In the genomic region with DNA sequence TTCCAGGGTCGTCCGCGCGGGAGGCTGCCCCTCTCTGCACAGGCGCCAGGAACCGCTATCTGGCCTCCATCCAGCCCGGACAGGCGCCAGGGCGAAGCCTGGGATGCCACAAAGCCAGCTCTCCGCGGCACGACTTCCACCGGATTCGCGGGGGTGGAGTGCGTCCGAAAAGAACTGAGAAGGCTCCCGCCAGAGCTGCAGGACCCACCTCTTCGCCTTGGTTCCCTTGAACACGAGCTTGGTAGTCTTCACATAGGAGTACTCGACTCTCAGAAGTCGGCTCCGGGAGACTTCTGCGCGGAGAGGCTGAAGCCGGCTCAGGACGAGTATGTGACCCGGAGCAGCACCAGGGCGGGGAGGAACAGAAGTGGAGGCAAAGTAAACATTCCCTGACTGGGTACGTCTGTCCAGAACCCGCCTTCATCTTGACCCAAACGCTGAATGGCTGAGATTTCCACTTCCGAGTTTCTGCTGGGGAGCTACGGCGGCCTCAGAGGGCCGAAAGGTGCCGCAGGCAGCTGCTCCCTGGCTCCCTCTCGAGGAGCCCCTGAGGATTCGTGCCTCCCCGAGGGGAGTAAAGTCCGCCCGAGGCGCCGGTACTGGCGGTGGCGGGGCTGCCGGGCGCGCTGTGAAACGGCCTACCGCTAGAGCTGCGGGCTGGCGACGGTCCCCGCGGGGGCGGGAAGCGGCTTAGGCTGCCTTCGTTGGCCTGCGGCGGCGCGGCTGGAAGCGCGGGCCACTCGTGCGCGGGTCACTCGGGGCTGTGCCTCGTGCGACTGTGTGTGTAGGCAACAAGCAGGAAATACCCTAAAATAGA, we compare ENCODE assay signal across 1 cellular context.
A peak's percentile ranks its signal among the peaks of the same experiment; 100 is the strongest.
TF ChIP-seq lines count a peak whose summit lies in the region.
"Not testable (repeated sequence)": the region's sequence is repeated elsewhere in the genome, so short reads cannot be mapped to it uniquely, and the experiment has no call there.

No MANE protein-coding gene starts in this region.

TF ChIP-seq in HepG2, 621 proteins besides CTCF, POLR2A, EP300 and RAD21 (continued from another document and continues in another):
- TF ChIP-seq, protein P1, sequence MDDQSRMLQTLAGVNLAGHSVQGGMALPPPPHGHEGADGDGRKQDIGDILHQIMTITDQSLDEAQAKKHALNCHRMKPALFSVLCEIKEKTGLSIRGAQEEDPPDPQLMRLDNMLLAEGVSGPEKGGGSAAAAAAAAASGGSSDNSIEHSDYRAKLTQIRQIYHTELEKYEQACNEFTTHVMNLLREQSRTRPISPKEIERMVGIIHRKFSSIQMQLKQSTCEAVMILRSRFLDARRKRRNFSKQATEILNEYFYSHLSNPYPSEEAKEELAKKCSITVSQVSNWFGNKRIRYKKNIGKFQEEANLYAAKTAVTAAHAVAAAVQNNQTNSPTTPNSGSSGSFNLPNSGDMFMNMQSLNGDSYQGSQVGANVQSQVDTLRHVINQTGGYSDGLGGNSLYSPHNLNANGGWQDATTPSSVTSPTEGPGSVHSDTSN (CRISPR knock-in tag; IDR thresholded peaks at IDR 0.05; ENCODE audit: borderline replicate concordance): 0 out of 2 replicates have a peak, but pooled peaks have one; percentile 16
- TF ChIP-seq JUN (CRISPR knock-in tag; IDR thresholded peaks at IDR 0.05): 0 out of 2 replicates have a peak, but pooled peaks have one; percentile 49
- peak; percentile 36; the same call in 1 of the 2 replicates for TF ChIP-seq MAFF (IDR thresholded peaks at IDR 0.05; ENCODE audit: low read depth, low read length)
- TF ChIP-seq, protein P2, sequence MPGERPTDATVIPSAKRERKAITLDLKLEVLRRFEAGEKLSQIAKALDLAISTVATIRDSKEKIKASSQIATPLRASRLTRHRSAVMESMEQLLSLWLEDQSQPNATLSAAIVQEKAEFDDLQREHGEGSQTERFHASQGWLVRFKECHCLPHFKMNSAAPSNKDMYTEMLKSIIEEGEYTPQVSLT (CRISPR knock-in tag; IDR thresholded peaks at IDR 0.05; ENCODE audit: borderline replicate concordance, low read depth): peak; percentile 79; the same call in 1 of the 2 replicates
- peak; percentile 85 for TF ChIP-seq HDAC2 (CRISPR knock-in tag; IDR thresholded peaks at IDR 0.05)
- peak; percentile 73; the same call in 1 of the 2 replicates for TF ChIP-seq ZFP1 (CRISPR knock-in tag; IDR thresholded peaks at IDR 0.05)
- peak; percentile 89 for TF ChIP-seq MYC (CRISPR knock-in tag; IDR thresholded peaks at IDR 0.05; ENCODE audit: borderline replicate concordance)
- TF ChIP-seq GABPA (IDR thresholded peaks at IDR 0.05; ENCODE audit: low read depth, low read length): peak; percentile 60
- TF ChIP-seq GABPA (CRISPR knock-in tag; IDR thresholded peaks at IDR 0.05; ENCODE audit: low read depth): peak; percentile 91
- peak; percentile 82 for TF ChIP-seq ZNF546 (CRISPR knock-in tag; conservative IDR thresholded peaks at IDR 0.05)
- peak; percentile 79 for TF ChIP-seq ZNF274 (CRISPR knock-in tag; IDR thresholded peaks at IDR 0.05)
- TF ChIP-seq ZZZ3 (CRISPR knock-in tag; IDR thresholded peaks at IDR 0.05; ENCODE audit: borderline replicate concordance): peak; percentile 74; the same call in 1 of the 2 replicates
- peak; percentile 75 for TF ChIP-seq FOSL2 (CRISPR knock-in tag; IDR thresholded peaks at IDR 0.05)
- TF ChIP-seq, protein P3, sequence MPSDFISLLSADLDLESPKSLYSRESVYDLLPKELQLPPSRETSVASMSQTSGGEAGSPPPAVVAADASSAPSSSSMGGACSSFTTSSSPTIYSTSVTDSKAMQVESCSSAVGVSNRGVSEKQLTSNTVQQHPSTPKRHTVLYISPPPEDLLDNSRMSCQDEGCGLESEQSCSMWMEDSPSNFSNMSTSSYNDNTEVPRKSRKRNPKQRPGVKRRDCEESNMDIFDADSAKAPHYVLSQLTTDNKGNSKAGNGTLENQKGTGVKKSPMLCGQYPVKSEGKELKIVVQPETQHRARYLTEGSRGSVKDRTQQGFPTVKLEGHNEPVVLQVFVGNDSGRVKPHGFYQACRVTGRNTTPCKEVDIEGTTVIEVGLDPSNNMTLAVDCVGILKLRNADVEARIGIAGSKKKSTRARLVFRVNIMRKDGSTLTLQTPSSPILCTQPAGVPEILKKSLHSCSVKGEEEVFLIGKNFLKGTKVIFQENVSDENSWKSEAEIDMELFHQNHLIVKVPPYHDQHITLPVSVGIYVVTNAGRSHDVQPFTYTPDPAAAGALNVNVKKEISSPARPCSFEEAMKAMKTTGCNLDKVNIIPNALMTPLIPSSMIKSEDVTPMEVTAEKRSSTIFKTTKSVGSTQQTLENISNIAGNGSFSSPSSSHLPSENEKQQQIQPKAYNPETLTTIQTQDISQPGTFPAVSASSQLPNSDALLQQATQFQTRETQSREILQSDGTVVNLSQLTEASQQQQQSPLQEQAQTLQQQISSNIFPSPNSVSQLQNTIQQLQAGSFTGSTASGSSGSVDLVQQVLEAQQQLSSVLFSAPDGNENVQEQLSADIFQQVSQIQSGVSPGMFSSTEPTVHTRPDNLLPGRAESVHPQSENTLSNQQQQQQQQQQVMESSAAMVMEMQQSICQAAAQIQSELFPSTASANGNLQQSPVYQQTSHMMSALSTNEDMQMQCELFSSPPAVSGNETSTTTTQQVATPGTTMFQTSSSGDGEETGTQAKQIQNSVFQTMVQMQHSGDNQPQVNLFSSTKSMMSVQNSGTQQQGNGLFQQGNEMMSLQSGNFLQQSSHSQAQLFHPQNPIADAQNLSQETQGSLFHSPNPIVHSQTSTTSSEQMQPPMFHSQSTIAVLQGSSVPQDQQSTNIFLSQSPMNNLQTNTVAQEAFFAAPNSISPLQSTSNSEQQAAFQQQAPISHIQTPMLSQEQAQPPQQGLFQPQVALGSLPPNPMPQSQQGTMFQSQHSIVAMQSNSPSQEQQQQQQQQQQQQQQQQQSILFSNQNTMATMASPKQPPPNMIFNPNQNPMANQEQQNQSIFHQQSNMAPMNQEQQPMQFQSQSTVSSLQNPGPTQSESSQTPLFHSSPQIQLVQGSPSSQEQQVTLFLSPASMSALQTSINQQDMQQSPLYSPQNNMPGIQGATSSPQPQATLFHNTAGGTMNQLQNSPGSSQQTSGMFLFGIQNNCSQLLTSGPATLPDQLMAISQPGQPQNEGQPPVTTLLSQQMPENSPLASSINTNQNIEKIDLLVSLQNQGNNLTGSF (CRISPR knock-in tag; IDR thresholded peaks at IDR 0.05): peak; percentile 70; the same call in 1 of the 2 replicates
- TF ChIP-seq SETDB1 (CRISPR knock-in tag; IDR thresholded peaks at IDR 0.05; ENCODE audit: borderline replicate concordance): peak; percentile 89; the same call in 1 of the 2 replicates
- peak; percentile 69 for TF ChIP-seq CREM (IDR thresholded peaks at IDR 0.05)
- TF ChIP-seq CREM (CRISPR knock-in tag; IDR thresholded peaks at IDR 0.05); SP1 (IDR thresholded peaks at IDR 0.05): not testable (repeated sequence)
- TF ChIP-seq ZNF557 (CRISPR knock-in tag; IDR thresholded peaks at IDR 0.05): peak; percentile 23; the same call in 1 of the 2 replicates
- peak; percentile 57; the same call in 1 of the 2 replicates for TF ChIP-seq KLF9 (CRISPR knock-in tag; IDR thresholded peaks at IDR 0.05; ENCODE audit: low read depth)
- peak; percentile 91; the same call in 1 of the 2 replicates for TF ChIP-seq ZNF772 (CRISPR knock-in tag; IDR thresholded peaks at IDR 0.05)
- peak; percentile 54; the same call in 1 of the 2 replicates for TF ChIP-seq GLI4 (CRISPR knock-in tag; IDR thresholded peaks at IDR 0.05; ENCODE audit: borderline replicate concordance)
- TF ChIP-seq SMYD3 (CRISPR knock-in tag; IDR thresholded peaks at IDR 0.05): peak; percentile 97
- TF ChIP-seq NR2F6 (IDR thresholded peaks at IDR 0.05): peak; percentile 59
- TF ChIP-seq NR2F6 (CRISPR knock-in tag; IDR thresholded peaks at IDR 0.05): peak; percentile 60; the same call in 1 of the 2 replicates
- peak; percentile 65 for TF ChIP-seq SP1 (CRISPR knock-in tag; IDR thresholded peaks at IDR 0.05)
- TF ChIP-seq, protein P4, sequence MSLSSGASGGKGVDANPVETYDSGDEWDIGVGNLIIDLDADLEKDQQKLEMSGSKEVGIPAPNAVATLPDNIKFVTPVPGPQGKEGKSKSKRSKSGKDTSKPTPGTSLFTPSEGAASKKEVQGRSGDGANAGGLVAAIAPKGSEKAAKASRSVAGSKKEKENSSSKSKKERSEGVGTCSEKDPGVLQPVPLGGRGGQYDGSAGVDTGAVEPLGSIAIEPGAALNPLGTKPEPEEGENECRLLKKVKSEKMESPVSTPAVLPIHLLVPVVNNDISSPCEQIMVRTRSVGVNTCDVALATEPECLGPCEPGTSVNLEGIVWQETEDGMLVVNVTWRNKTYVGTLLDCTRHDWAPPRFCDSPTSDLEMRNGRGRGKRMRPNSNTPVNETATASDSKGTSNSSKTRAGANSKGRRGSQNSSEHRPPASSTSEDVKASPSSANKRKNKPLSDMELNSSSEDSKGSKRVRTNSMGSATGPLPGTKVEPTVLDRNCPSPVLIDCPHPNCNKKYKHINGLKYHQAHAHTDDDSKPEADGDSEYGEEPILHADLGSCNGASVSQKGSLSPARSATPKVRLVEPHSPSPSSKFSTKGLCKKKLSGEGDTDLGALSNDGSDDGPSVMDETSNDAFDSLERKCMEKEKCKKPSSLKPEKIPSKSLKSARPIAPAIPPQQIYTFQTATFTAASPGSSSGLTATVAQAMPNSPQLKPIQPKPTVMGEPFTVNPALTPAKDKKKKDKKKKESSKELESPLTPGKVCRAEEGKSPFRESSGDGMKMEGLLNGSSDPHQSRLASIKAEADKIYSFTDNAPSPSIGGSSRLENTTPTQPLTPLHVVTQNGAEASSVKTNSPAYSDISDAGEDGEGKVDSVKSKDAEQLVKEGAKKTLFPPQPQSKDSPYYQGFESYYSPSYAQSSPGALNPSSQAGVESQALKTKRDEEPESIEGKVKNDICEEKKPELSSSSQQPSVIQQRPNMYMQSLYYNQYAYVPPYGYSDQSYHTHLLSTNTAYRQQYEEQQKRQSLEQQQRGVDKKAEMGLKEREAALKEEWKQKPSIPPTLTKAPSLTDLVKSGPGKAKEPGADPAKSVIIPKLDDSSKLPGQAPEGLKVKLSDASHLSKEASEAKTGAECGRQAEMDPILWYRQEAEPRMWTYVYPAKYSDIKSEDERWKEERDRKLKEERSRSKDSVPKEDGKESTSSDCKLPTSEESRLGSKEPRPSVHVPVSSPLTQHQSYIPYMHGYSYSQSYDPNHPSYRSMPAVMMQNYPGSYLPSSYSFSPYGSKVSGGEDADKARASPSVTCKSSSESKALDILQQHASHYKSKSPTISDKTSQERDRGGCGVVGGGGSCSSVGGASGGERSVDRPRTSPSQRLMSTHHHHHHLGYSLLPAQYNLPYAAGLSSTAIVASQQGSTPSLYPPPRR (CRISPR knock-in tag; IDR thresholded peaks at IDR 0.05; ENCODE audit: borderline replicate concordance): peak; percentile 70; the same call in 1 of the 2 replicates
- peak; percentile 95 for TF ChIP-seq KMT2B (CRISPR knock-in tag; IDR thresholded peaks at IDR 0.05)
- peak; percentile 98 for TF ChIP-seq PHF21A (CRISPR knock-in tag; IDR thresholded peaks at IDR 0.05)
- peak; percentile 77 for TF ChIP-seq ZNF12 (CRISPR knock-in tag; IDR thresholded peaks at IDR 0.05)
- peak; percentile 91 for TF ChIP-seq ZSCAN31 (CRISPR knock-in tag; IDR thresholded peaks at IDR 0.05; ENCODE audit: low read depth)
- peak; percentile 100 for TF ChIP-seq POGZ (CRISPR knock-in tag; IDR thresholded peaks at IDR 0.05)
- TF ChIP-seq, protein P5, sequence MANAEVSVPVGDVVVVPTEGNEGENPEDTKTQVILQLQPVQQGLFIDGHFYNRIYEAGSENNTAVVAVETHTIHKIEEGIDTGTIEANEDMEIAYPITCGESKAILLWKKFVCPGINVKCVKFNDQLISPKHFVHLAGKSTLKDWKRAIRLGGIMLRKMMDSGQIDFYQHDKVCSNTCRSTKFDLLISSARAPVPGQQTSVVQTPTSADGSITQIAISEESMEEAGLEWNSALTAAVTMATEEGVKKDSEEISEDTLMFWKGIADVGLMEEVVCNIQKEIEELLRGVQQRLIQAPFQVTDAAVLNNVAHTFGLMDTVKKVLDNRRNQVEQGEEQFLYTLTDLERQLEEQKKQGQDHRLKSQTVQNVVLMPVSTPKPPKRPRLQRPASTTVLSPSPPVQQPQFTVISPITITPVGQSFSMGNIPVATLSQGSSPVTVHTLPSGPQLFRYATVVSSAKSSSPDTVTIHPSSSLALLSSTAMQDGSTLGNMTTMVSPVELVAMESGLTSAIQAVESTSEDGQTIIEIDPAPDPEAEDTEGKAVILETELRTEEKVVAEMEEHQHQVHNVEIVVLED (CRISPR knock-in tag; IDR thresholded peaks at IDR 0.05; ENCODE audit: borderline replicate concordance): peak; percentile 89
- peak; percentile 96 for TF ChIP-seq ZNF878 (CRISPR knock-in tag; IDR thresholded peaks at IDR 0.05)
- 0 out of 2 replicates have a peak, but pooled peaks have one; percentile 74 for TF ChIP-seq ZNF138 (CRISPR knock-in tag; IDR thresholded peaks at IDR 0.05; ENCODE audit: low read depth)
- TF ChIP-seq ZNF614 (CRISPR knock-in tag; IDR thresholded peaks at IDR 0.05; ENCODE audit: borderline replicate concordance): peak; percentile 92; the same call in 1 of the 2 replicates
- peak; percentile 89 for TF ChIP-seq TBX2 (CRISPR knock-in tag; IDR thresholded peaks at IDR 0.05; ENCODE audit: borderline replicate concordance)
- TF ChIP-seq HOXA3 (CRISPR knock-in tag; IDR thresholded peaks at IDR 0.05): peak; percentile 94
- TF ChIP-seq, protein P6, sequence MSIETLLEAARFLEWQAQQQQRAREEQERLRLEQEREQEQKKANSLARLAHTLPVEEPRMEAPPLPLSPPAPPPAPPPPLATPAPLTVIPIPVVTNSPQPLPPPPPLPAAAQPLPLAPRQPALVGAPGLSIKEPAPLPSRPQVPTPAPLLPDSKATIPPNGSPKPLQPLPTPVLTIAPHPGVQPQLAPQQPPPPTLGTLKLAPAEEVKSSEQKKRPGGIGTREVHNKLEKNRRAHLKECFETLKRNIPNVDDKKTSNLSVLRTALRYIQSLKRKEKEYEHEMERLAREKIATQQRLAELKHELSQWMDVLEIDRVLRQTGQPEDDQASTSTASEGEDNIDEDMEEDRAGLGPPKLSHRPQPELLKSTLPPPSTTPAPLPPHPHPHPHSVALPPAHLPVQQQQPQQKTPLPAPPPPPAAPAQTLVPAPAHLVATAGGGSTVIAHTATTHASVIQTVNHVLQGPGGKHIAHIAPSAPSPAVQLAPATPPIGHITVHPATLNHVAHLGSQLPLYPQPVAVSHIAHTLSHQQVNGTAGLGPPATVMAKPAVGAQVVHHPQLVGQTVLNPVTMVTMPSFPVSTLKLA (IDR thresholded peaks at IDR 0.05): 0 out of 2 replicates have a peak, but pooled peaks have one; percentile 5
- peak; percentile 98 for TF ChIP-seq ZBTB38 (CRISPR knock-in tag; IDR thresholded peaks at IDR 0.05)
- TF ChIP-seq, protein P7, sequence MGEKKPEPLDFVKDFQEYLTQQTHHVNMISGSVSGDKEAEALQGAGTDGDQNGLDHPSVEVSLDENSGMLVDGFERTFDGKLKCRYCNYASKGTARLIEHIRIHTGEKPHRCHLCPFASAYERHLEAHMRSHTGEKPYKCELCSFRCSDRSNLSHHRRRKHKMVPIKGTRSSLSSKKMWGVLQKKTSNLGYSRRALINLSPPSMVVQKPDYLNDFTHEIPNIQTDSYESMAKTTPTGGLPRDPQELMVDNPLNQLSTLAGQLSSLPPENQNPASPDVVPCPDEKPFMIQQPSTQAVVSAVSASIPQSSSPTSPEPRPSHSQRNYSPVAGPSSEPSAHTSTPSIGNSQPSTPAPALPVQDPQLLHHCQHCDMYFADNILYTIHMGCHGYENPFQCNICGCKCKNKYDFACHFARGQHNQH (CRISPR knock-in tag; IDR thresholded peaks at IDR 0.05): peak; percentile 94
- TF ChIP-seq MEF2D (CRISPR knock-in tag; IDR thresholded peaks at IDR 0.05): peak; percentile 93
- peak; percentile 23; the same call in 1 of the 2 replicates for TF ChIP-seq ZNF552 (CRISPR knock-in tag; IDR thresholded peaks at IDR 0.05; ENCODE audit: borderline replicate concordance)
- TF ChIP-seq EHMT2 (IDR thresholded peaks at IDR 0.05; ENCODE audit: borderline replicate concordance, low read depth, low read length): peak; percentile 61; the same call in 1 of the 2 replicates
